In genomic region chr2:85902496-85902895, GRCh38 we compare ENCODE assay signal across 18 cellular contexts. TPM values are rescaled to one million over a fixed set of nuclear protein-coding genes. Genes with fewer than 3 reads are reported as not detected.
DNase-seq lines count a peak whose midpoint lies in the region; ATAC-seq, FAIRE-seq and TF ChIP-seq lines count a peak whose summit lies in the region.
"Had no signal": no experiment of that assay in that cellular context is flagged by ENCODE, and none has a peak within 500 bp of the region (broad histone marks: within the 10 kb centered on the region; RNA-seq: fewer than 3 reads in every experiment).

No MANE protein-coding gene starts in this region.

- intact Hi-C loops in GM12878 (cut with micrococcal nuclease; ENCODE audit: unreplicated experiment), result no loop called here

- in situ Hi-C loops in GM12878 (cut with MboI), result no loop called here

- TF ChIP-seq CTCF in GM12878 (IDR thresholded peaks at IDR 0.05 in 2 of 3, conservative IDR thresholded peaks at IDR 0.05 in 1 of 3; ENCODE audit: control insufficient read depth in 2 of 3, extremely low read depth in 1 of 3, insufficient read depth in 1 of 3, low read depth in 3 of 3, low read length in 3 of 3) (no peak), smooth muscle cell (IDR thresholded peaks at IDR 0.05; ENCODE audit: borderline replicate concordance, insufficient read depth, poor library complexity, severe bottlenecking) (no peak)

- DNase-seq in GM03348 (ENCODE audit: low spot score), result peak; percentile 41
- DNase-seq in GM12878 (ENCODE audit: low read depth, low spot score), result no peak
- DNase-seq in glomerular visceral epithelial cell (ENCODE audit: extremely low spot score), result peak; percentile 31
- no peak for DNase-seq in smooth muscle cell (lab: John Stamatoyannopoulos, UW; ENCODE audit: unreplicated experiment)
- no peak for DNase-seq in iPS-NIHi11 (ENCODE audit: low spot score)
- no peak for DNase-seq in stimulated activated naive CD4-positive, alpha-beta T cell treated with Interleukin-2 at 50 U/mL for 16 hours (lab: John Stamatoyannopoulos, UW)
- DNase-seq in CD1c-positive myeloid dendritic cell (ENCODE audit: extremely low spot score), result no peak
- DNase-seq: CD4-positive, alpha-beta memory T cell; dermis blood vessel endothelial cell; NK-92 treated with Interleukin-12 subunit alpha and Interleukin-12 subunit beta, amount 100 ng/mL, for 24 hours; right cardiac atrium; SJCRH30; stimulated activated CD4-positive, alpha-beta T cell treated with anti-CD3 and anti-CD28 coated beads, Interleukin-4, amount 100 ng/mL, for 24 hours; stimulated activated naive CD8-positive, alpha-beta T cell treated with anti-CD3 and anti-CD28 coated beads, Interleukin-15, Interleukin-2, amounts not matched to agents 100 U/mL and 50 U/mL, for 24 hours had no signal

- CTCF ChIA-PET in GM12878 (lab: Yijun Ruan, JAX), result interaction anchor here (0.7 kb wide), 1 partner anchor 74 kb away, joined by 3 read pairs; no protein-coding TSS in a partner anchor

- 4% methylated on average over 2 of the region's 2 CpGs for WGBS in GM12878 (ENCODE audit: insufficient coverage, insufficient replicate concordance, low lambda C conversion rate, missing lambda C conversion rate)
- WGBS in smooth muscle cell (ENCODE audit: low lambda C conversion rate), result 8% methylated on average over 2 of the region's 2 CpGs

- TF ChIP-seq POLR2A in GM12878 (IDR thresholded peaks at IDR 0.05; ENCODE audit: low read depth, low read length), result no peak

- H3K4me2 ChIP-seq in GM12878 (ENCODE audit: control insufficient read depth, insufficient read depth) (no peak overlapping the region), smooth muscle cell (no peak overlapping the region)

- SMC1A ChIA-PET in GM12878 (lab: Charles Lee; ENCODE audit: uncharacterized antibody, unreplicated experiment), result interaction anchor here (0.6 to 1.8 kb wide), 7 partner anchors 9 to 177 kb away, joined by 3 to 7 read pairs (median 3); no protein-coding TSS in a partner anchor

- H4K20me1 ChIP-seq in GM12878 (ENCODE audit: control insufficient read depth, insufficient read depth) (no peaks in the 10 kb centered on the region), smooth muscle cell (ENCODE audit: low read depth) (no peaks in the 10 kb centered on the region)

- BruUV-seq in GM12878 (replicated peaks; lab: Mats Ljungman, UMichigan), result no TSS peak

- H2AFZ ChIP-seq in GM12878 (ENCODE audit: control insufficient read depth, low read depth, low read length), result no peak overlapping the region
- no peak overlapping the region for H2AFZ ChIP-seq in smooth muscle cell (ENCODE audit: low read depth)

- TF ChIP-seq EP300 in GM12878 (IDR thresholded peaks at IDR 0.05; ENCODE audit: borderline replicate concordance in 1 of 2, control insufficient read depth in 1 of 2, low read depth in 2 of 2, low read length in 2 of 2), result no peak

- ATAC-seq in GM12878 (peak; percentile 54), GM18511 (IDR thresholded peaks at IDR 0.05; ENCODE audit: unreplicated experiment) (no peak)
- ATAC-seq: activated naive CD4-positive, alpha-beta T cell treated with anti-CD3 and anti-CD28 coated beads, Interleukin-2, amount 50 U/mL, for 72 hours; gastroesophageal sphincter; right cardiac atrium; stimulated activated naive CD8-positive, alpha-beta T cell treated with anti-CD3 and anti-CD28 coated beads, Interleukin-15, Interleukin-2, amounts not matched to agents 100 U/mL and 50 U/mL, for 24 hours had no signal

- H3K4me3 ChIP-seq in GM12878, result no peak overlapping the region
- H3K4me3 ChIP-seq in smooth muscle cell, result no peak overlapping the region
- H3K4me3 ChIP-seq: gastroesophageal sphincter, SJCRH30 had no signal

- H3K36me3 ChIP-seq in GM12878 (ENCODE audit: control insufficient read depth in 2 of 2, insufficient read depth in 2 of 2, low read length in 1 of 2) (no peaks in the 10 kb centered on the region), smooth muscle cell (ENCODE audit: low read depth) (no peaks in the 10 kb centered on the region)
- H3K36me3 ChIP-seq: gastroesophageal sphincter, SJCRH30 had no signal

- H3K79me2 ChIP-seq in GM12878 (ENCODE audit: control insufficient read depth, insufficient read depth, low read length) (no peaks in the 10 kb centered on the region), smooth muscle cell (ENCODE audit: low read depth) (no peaks in the 10 kb centered on the region)

- H3K27me3 ChIP-seq in GM12878 (replicated peaks in 1 of 2; ENCODE audit: control insufficient read depth in 2 of 2, insufficient read depth in 2 of 2, low read length in 1 of 2) (no peaks in the 10 kb centered on the region), smooth muscle cell (ENCODE audit: low read depth) (no peaks in the 10 kb centered on the region)
- H3K27me3 ChIP-seq: gastroesophageal sphincter, SJCRH30 had no signal

- H3K27ac ChIP-seq in GM12878 (ENCODE audit: control insufficient read depth, insufficient read depth) (no peak overlapping the region), smooth muscle cell (ENCODE audit: low read depth) (peak overlapping the region; percentile 16)
- H3K27ac ChIP-seq: gastroesophageal sphincter, SJCRH30 had no signal

- POLR2A ChIA-PET in GM12878 (lab: Charles Lee), result interaction anchor here (0.6 to 1.0 kb wide), 2 partner anchors 12 to 22 kb away, joined by 3 to 7 read pairs; no protein-coding TSS in a partner anchor

- no peaks in the 10 kb centered on the region; the same call in 2 of the 3 replicates for H3K9me3 ChIP-seq in GM12878 (replicated peaks; ENCODE audit: control insufficient read depth, insufficient read depth, low read length)
- H3K9me3 ChIP-seq in smooth muscle cell (replicated peaks; ENCODE audit: low read depth), result no peaks in the 10 kb centered on the region
- H3K9me3 ChIP-seq: gastroesophageal sphincter, SJCRH30 had no signal

- no peak overlapping the region for H3K9ac ChIP-seq in GM12878 (ENCODE audit: control insufficient read depth, insufficient read depth, low read length)
- peak overlapping the region; percentile 34 for H3K9ac ChIP-seq in smooth muscle cell (ENCODE audit: low read depth)

- H3K4me1 ChIP-seq in GM12878 (ENCODE audit: control insufficient read depth, insufficient read depth, low read length) (no peaks in the 10 kb centered on the region), smooth muscle cell (ENCODE audit: low read depth) (peaks cover 8% of the 10 kb centered on the region)
- H3K4me1 ChIP-seq: SJCRH30 had no signal

- TF ChIP-seq RAD21 in GM12878 (IDR thresholded peaks at IDR 0.05; ENCODE audit: insufficient read depth, low read depth, low read length), result no peak

- no peaks in the 10 kb centered on the region for H3F3A ChIP-seq in smooth muscle cell (ENCODE audit: low read depth)

- no peak for FAIRE-seq in GM12878 (lab: Jason Lieb, UNC)
- FAIRE-seq: keratinocyte had no signal

- RAD21 ChIA-PET in GM12878 (lab: Charles Lee; ENCODE audit: unreplicated experiment), result no interaction called here

TF ChIP-seq in GM12878, 131 proteins besides CTCF, POLR2A, EP300 and RAD21:
- TF ChIP-seq RUNX3 (IDR thresholded peaks at IDR 0.05; ENCODE audit: low read length), result no peak
- no peak for TF ChIP-seq HCFC1 (IDR thresholded peaks at IDR 0.05; ENCODE audit: low read length)
- TF ChIP-seq MXI1 (IDR thresholded peaks at IDR 0.05; ENCODE audit: low read depth, low read length), result no peak

RNA-seq across cellular contexts. Expression of gene ST3GAL5, which starts 13.7 kb away (rescaled TPM):
- 208 and 222 TPM in 2 replicates for total RNA-seq in GM12878 (2013; cell fraction: nucleolus; rRNA removed)
- total RNA-seq in GM12878 (2014; rRNA removed), result 11.0 and 12.0 TPM in 2 replicates
- total RNA-seq in GM12878 (2014; rRNA removed; fragmentation: Illumina TruSeq; extraction: Trizol), result 10.7 and 12.0 TPM in 2 replicates
- 9.7 and 11.4 TPM in 2 replicates for total RNA-seq in GM12878 (2021)
- 3.8 TPM for polyA plus RNA-seq in GM12878 (2011; ENCODE audit: low read depth)
- polyA plus RNA-seq in GM12878 (2011; rRNA removed), result 60.9 and 76.3 TPM in 2 replicates
- 31.9 and 36.9 TPM in 2 replicates for polyA plus RNA-seq in GM12878 (2011; cell fraction: cytosol; rRNA removed)
- polyA plus RNA-seq in GM12878 (2011; cell fraction: nucleus; rRNA removed), result 55.5 and 60.3 TPM in 2 replicates
- polyA plus RNA-seq in GM12878 (2012), result 4.4 and 5.5 TPM in 2 replicates
- polyA plus RNA-seq in GM12878 (2014; fragmentation: Illumina TruSeq; extraction: Trizol), result 11.3 and 13.5 TPM in 2 replicates
- polyA plus RNA-seq in GM12878 (2014; fragmentation: Nextera tagmentation; extraction: Ambion mirVana), result 1 to 10 TPM; 5.6 to 7.5 TPM
- 8.4 and 9.6 TPM in 2 replicates for polyA plus RNA-seq in GM12878 (2014; rRNA removed)
- polyA plus RNA-seq in GM12878 (2016; fragmentation: Nextera tagmentation; extraction: Ambion mirVana), result 1 to 10 TPM; 5.2 to 6.3 TPM
- 62.2 and 83.2 TPM in 2 replicates for polyA minus RNA-seq in GM12878 (2011; rRNA and poly(A)+ RNA removed)
- 13.5 and 18.3 TPM in 2 replicates for polyA minus RNA-seq in GM12878 (2011; cell fraction: cytosol; rRNA and poly(A)+ RNA removed)
- 42.6 and 63.8 TPM in 2 replicates for polyA minus RNA-seq in GM12878 (2011; cell fraction: nucleus; rRNA and poly(A)+ RNA removed)
- total RNA-seq in smooth muscle cell, result 21.3 and 26.4 TPM in 2 replicates
- 10.9 and 12.3 TPM in 2 replicates for polyA plus RNA-seq in smooth muscle cell

Comparison
In these comparisons a context has a peak if more than half of its experiments do, and no peak if none do; other contexts are left out.
1. DNase-seq: peak in GM03348 (single experiment) and glomerular visceral epithelial cell (single experiment); none in GM12878 (single experiment), smooth muscle cell (single experiment), iPS-NIHi11 (single experiment), stimulated activated naive CD4-positive, alpha-beta T cell treated with Interleukin-2 at 50 U/mL for 16 hours (single experiment) and CD1c-positive myeloid dendritic cell (single experiment).